ENCODE assay signal across 18 cellular contexts in the genomic region with DNA sequence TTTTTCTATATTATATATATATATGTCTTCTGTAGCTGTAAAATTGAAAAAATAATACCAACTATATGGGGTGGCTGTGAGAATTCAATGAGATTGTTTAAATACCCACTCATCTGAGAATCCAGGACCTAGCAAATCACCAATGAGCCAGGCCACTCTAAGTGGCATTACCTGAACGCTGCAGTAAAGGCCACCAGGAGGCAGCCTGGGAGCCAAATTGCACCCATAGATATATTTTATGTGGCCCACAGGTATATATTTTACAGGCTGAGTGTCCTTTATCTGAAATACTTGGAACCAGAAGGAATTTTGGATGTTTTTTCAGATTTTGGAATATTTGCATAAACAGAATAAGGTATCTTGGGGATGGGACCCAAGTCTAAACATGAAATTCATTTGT. TPM values are rescaled to one million over a fixed set of nuclear protein-coding genes. Genes with fewer than 3 reads are reported as not detected.
DNase-seq lines count a peak whose midpoint lies in the region; ATAC-seq and TF ChIP-seq lines count a peak whose summit lies in the region.
"Had no signal": no experiment of that assay in that cellular context is flagged by ENCODE, and none has a peak within 500 bp of the region (broad histone marks: within the 10 kb centered on the region; RNA-seq: fewer than 3 reads in every experiment).

No MANE protein-coding gene starts in this region.

- peak; percentile 17 for DNase-seq in DMS 273 (lab: John Stamatoyannopoulos, UW; ENCODE audit: unreplicated experiment)
- no peak for DNase-seq in DMS 273 treated with DMSO at 0.1 percent for 48 hours (lab: John Stamatoyannopoulos, UW)
- no peak for DNase-seq in GM12864 (ENCODE audit: low read depth)
- DNase-seq in NB4 (ENCODE audit: low read depth): no peak
- peak; percentile 53 for DNase-seq in iPS-NIHi11 (ENCODE audit: low spot score)
- DNase-seq in psoas muscle: no peak
- no peak for DNase-seq in activated T-cell treated with anti-CD3 and anti-CD28 coated beads, Interleukin-2, amount 50 U/mL, for 1 hour
- DNase-seq in GM03348 (ENCODE audit: low spot score): no peak
- DNase-seq: activated CD8-positive, alpha-beta memory T cell treated with anti-CD3 and anti-CD28 coated beads, Interleukin-2, amount 10 ng/mL, durations not matched to agents 7 days and 5 days; activated naive CD4-positive, alpha-beta T cell treated with anti-CD3 and anti-CD28 coated beads, Interleukin-2, amount 50 U/mL, for 16 hours; effector CD8-positive, alpha-beta T cell; foreskin fibroblast; mammary epithelial cell; NCI-H1092 treated with DMSO at 0.1 percent for 48 hours; NCI-H446; small intestine; T1000 had no signal

- TF ChIP-seq POLR2A in NB4 (IDR thresholded peaks at IDR 0.05; ENCODE audit: extremely low read depth, insufficient read length): no peak

- H3K4me3 ChIP-seq in GM12864 (ENCODE audit: low read depth, low read length) (no peak overlapping the region), NB4 (ENCODE audit: low read depth, low read length) (no peak overlapping the region), psoas muscle (no peak overlapping the region)
- H3K4me3 ChIP-seq: breast epithelium had no signal

- TF ChIP-seq CTCF in GM12864 (IDR thresholded peaks at IDR 0.05; ENCODE audit: low read depth, low read length, missing control alignments) (peak; percentile 42), NB4 (IDR thresholded peaks at IDR 0.05; ENCODE audit: low read depth, low read length) (peak; percentile 48), psoas muscle (IDR thresholded peaks at IDR 0.05) (no peak)

- intact Hi-C loops in psoas muscle (cut with DNase I): no loop called here

- no peak overlapping the region for H3K27ac ChIP-seq in psoas muscle
- H3K27ac ChIP-seq: breast epithelium had no signal

- H3K9me3 ChIP-seq in psoas muscle: no peaks in the 10 kb centered on the region
- H3K9me3 ChIP-seq: breast epithelium had no signal

- 48 to 69% (median 62%) methylated on average over 1 of the region's 1 CpG for WGBS in psoas muscle, 3 donors

- no peak for ATAC-seq in psoas muscle
- ATAC-seq: activated CD8-positive, alpha-beta memory T cell treated with anti-CD3 and anti-CD28 coated beads, Interleukin-2, amount 10 ng/mL, durations not matched to agents 7 days and 5 days had no signal

- H3K27me3 ChIP-seq in psoas muscle (ENCODE audit: insufficient read depth in 3 of 3, low read length in 2 of 3): peaks cover 0 to 1% (median 0%) of the 10 kb centered on the region in 3 donors

- no peaks in the 10 kb centered on the region for H3K4me1 ChIP-seq in psoas muscle
- H3K4me1 ChIP-seq: breast epithelium had no signal

- H3K36me3 ChIP-seq in psoas muscle (ENCODE audit: insufficient read depth in 1 of 2, low read depth in 1 of 2): no peaks in the 10 kb centered on the region
- H3K36me3 ChIP-seq: breast epithelium had no signal

RNA-seq across cellular contexts. Expression of gene C4orf50, which starts 58.2 kb away (rescaled TPM):
- total RNA-seq in psoas muscle: not detected
- not detected for polyA plus RNA-seq in psoas muscle
- total RNA-seq: mammary epithelial cell had no signal
- polyA plus RNA-seq: mammary epithelial cell had no signal

Comparison
In these comparisons a context has a peak if more than half of its experiments do, and no peak if none do; other contexts are left out.
1. DNase-seq: peak in DMS 273 (single experiment) and iPS-NIHi11 (single experiment); none in DMS 273 treated with DMSO at 0.1 percent for 48 hours (single experiment), GM12864 (single experiment), NB4 (single experiment), psoas muscle (0 of 2), activated T-cell treated with anti-CD3 and anti-CD28 coated beads, Interleukin-2, amount 50 U/mL, for 1 hour (single experiment) and GM03348 (single experiment).